ENCODE assay signal across 8 cellular contexts in genomic region chr10:23095966-23096813, GRCh38. TPM values are rescaled to one million over a fixed set of nuclear protein-coding genes. Genes with fewer than 3 reads are reported as not detected.
DNase-seq lines count a peak whose midpoint lies in the region; ATAC-seq and TF ChIP-seq lines count a peak whose summit lies in the region.

No MANE protein-coding gene starts in this region.

- in situ Hi-C loops in mammary epithelial cell (cut with MboI; ENCODE audit: low sequenced_read_pairs in 2 of 2): no loop called here

- H3K4me2 ChIP-seq in mammary epithelial cell (ENCODE audit: insufficient read depth, low read depth, low read length): peak overlapping the region; percentile 92
- peak overlapping the region; percentile 93 for H3K4me2 ChIP-seq in skeletal muscle satellite cell (ENCODE audit: low read length)

- no peaks in the 10 kb centered on the region for H4K20me1 ChIP-seq in mammary epithelial cell (ENCODE audit: insufficient read depth, low read length)

- H2AFZ ChIP-seq in mammary epithelial cell (ENCODE audit: low read depth, low read length): peak overlapping the region; percentile 95

- H3K9me3 ChIP-seq in mammary epithelial cell (replicated peaks; ENCODE audit: insufficient read depth, low read length) (no peaks in the 10 kb centered on the region), skeletal muscle satellite cell (replicated peaks; ENCODE audit: low read length) (no peaks in the 10 kb centered on the region)

- intact Hi-C loops in mammary epithelial cell (cut with micrococcal nuclease): no loop called here

- H3K9ac ChIP-seq in mammary epithelial cell (ENCODE audit: insufficient read depth, low read length): peak overlapping the region; percentile 76
- H3K9ac ChIP-seq in skeletal muscle satellite cell (ENCODE audit: low read depth, low read length): peak overlapping the region; percentile 91

- H3K4me3 ChIP-seq in mammary epithelial cell (replicated peaks in 1 of 3; ENCODE audit: insufficient read depth in 1 of 3, low read depth in 2 of 3, low read length in 3 of 3) (peak overlapping the region; percentile 67 to 81 (median 71)), skeletal muscle satellite cell (ENCODE audit: low read length) (peak overlapping the region; percentile 76)

- dilution Hi-C loops in mammary epithelial cell (cut with HindIII; ENCODE audit: low sequenced_read_pairs): no loop called here

- TF ChIP-seq CTCF in mammary epithelial cell (conservative IDR thresholded peaks at IDR 0.05 in 1 of 2, IDR thresholded peaks at IDR 0.05 in 1 of 2; ENCODE audit: extremely low read depth in 1 of 2, insufficient read depth in 1 of 2, low read depth in 1 of 2, low read length in 2 of 2): no peak

- H3K4me1 ChIP-seq in mammary epithelial cell (ENCODE audit: insufficient read depth, low read length) (peaks cover 31% of the 10 kb centered on the region), skeletal muscle satellite cell (ENCODE audit: control insufficient read depth, insufficient read depth, low read length) (peaks cover 17% of the 10 kb centered on the region)

- no TSS peak for BruUV-seq in mammary epithelial cell (replicated peaks; lab: Mats Ljungman, UMichigan)

- peak overlapping the region; percentile 47 for H3K27ac ChIP-seq in mammary epithelial cell (ENCODE audit: insufficient read depth, low read depth, low read length)

- no peaks in the 10 kb centered on the region for H3K36me3 ChIP-seq in mammary epithelial cell (ENCODE audit: insufficient read depth, low read length)
- no peaks in the 10 kb centered on the region for H3K36me3 ChIP-seq in skeletal muscle satellite cell (ENCODE audit: insufficient read depth, low read length)

- no peaks in the 10 kb centered on the region for H3K27me3 ChIP-seq in mammary epithelial cell (ENCODE audit: insufficient read depth, low read length)
- H3K27me3 ChIP-seq in skeletal muscle satellite cell (ENCODE audit: control insufficient read depth, insufficient read depth, low read length): no peaks in the 10 kb centered on the region

- peak; percentile 35 for DNase-seq in DMS53 treated with DMSO at 0.1 percent for 48 hours (lab: John Stamatoyannopoulos, UW; ENCODE audit: unreplicated experiment)
- DNase-seq in T-helper 2 cell: peak in 3 of 5 experiments; percentile 5 to 73 (median 6)
- peak; percentile 54 for DNase-seq in mammary epithelial cell
- DNase-seq in iPS-NIHi7 (ENCODE audit: extremely low spot score): peak; percentile 48
- no peak for DNase-seq in COR-L47 (lab: John Stamatoyannopoulos, UW)

- H3K79me2 ChIP-seq in mammary epithelial cell (ENCODE audit: insufficient read depth, low read length): peaks cover 16% of the 10 kb centered on the region

- CTCF ChIA-PET in mammary epithelial cell (lab: Charles Lee; ENCODE audit: low non-redundant PET): no interaction called here

- peak; percentile 47 for ATAC-seq in GM19397 (IDR thresholded peaks at IDR 0.05; ENCODE audit: unreplicated experiment)
- ATAC-seq in HG03439 (IDR thresholded peaks at IDR 0.05; ENCODE audit: unreplicated experiment): peak; percentile 48

- 5% methylated on average over 6 of the region's 21 CpGs for WGBS in mammary epithelial cell (ENCODE audit: low coverage, missing lambda C conversion rate)

RNA-seq across cellular contexts. Expression of gene MSRB2, which starts 0.8 kb away (rescaled TPM):
- total RNA-seq in mammary epithelial cell: 10 to 100 TPM in 1 of 2 donors, 1 to 10 TPM in 1; 7.8 to 20.9 TPM
- polyA plus RNA-seq in mammary epithelial cell: 15.7 TPM
- polyA minus RNA-seq in mammary epithelial cell: 19.2 TPM
- 5.6 and 5.7 TPM in 2 replicates for total RNA-seq in skeletal muscle satellite cell (2012; rRNA removed)
